Comparison of ENCODE assay signal across 1 cellular context in genomic region chr6:33208089-33208967, GRCh38.
TF ChIP-seq lines count a peak whose summit lies in the region.

Gene RING1 (plus strand): TSS chr6:33208500. CDS start chr6:33208823, 323 bp downstream.

TF ChIP-seq in K562, 482 proteins besides CTCF, POLR2A, EP300 and RAD21 (continued from another document and continues in another):
- TF ChIP-seq POLR2B (IDR thresholded peaks at IDR 0.05; ENCODE audit: low read depth, partially characterized antibody) (peak; percentile 90), ATF4 (CRISPR knock-in tag; IDR thresholded peaks at IDR 0.05) (0 out of 2 replicates have a peak, but pooled peaks have one; percentile 33), TEAD4 (IDR thresholded peaks at IDR 0.05; ENCODE audit: low read length) (peak; percentile 30), TEAD4 (CRISPR knock-in tag; IDR thresholded peaks at IDR 0.05; ENCODE audit: borderline replicate concordance) (no peak), AFF1 (IDR thresholded peaks at IDR 0.05; ENCODE audit: low read depth in 1 of 2, partially characterized antibody in 2 of 2) (no peak), RERE (CRISPR knock-in tag; IDR thresholded peaks at IDR 0.05; ENCODE audit: borderline replicate concordance) (peak; percentile 93; the same call in 1 of the 2 replicates), ETS1 (conservative IDR thresholded peaks at IDR 0.05; ENCODE audit: control insufficient read depth, low read depth, low read length) (peak; percentile 86), SUPT5H (IDR thresholded peaks at IDR 0.05) (peak; percentile 95), ELK1 (CRISPR knock-in tag; IDR thresholded peaks at IDR 0.05) (peak; percentile 34; the same call in 1 of the 2 replicates), PHTF2 (CRISPR knock-in tag; IDR thresholded peaks at IDR 0.05) (no peak), CBX3 (IDR thresholded peaks at IDR 0.05; ENCODE audit: borderline replicate concordance in 1 of 2, low read length in 2 of 2) (0 out of 3 replicates have a peak, but pooled peaks of 1 of the 2 experiments have one; percentile 13), TCFL5 (CRISPR knock-in tag; conservative IDR thresholded peaks at IDR 0.05) (no peak), ATF7 (IDR thresholded peaks at IDR 0.05) (peak; percentile 95), ZNF583 (CRISPR knock-in tag; IDR thresholded peaks at IDR 0.05) (peak; percentile 75), MAX (CRISPR knock-in tag; IDR thresholded peaks at IDR 0.05) (peak; percentile 59), C11orf30 (IDR thresholded peaks at IDR 0.05; ENCODE audit: low read depth) (peak; percentile 80), ATF1 (CRISPR knock-in tag; IDR thresholded peaks at IDR 0.05) (peak; percentile 81), ATF1 (tag; IDR thresholded peaks at IDR 0.05) (peak; percentile 98), ETV5 (CRISPR knock-in tag; IDR thresholded peaks at IDR 0.05; ENCODE audit: low read depth) (peak; percentile 87), RCOR1 (IDR thresholded peaks at IDR 0.05; ENCODE audit: borderline replicate concordance in 1 of 2, low read depth in 2 of 2, low read length in 2 of 2) (0 out of 4 replicates have a peak, but pooled peaks of 1 of the 2 experiments have one; percentile 11), HNRNPL (IDR thresholded peaks at IDR 0.05; ENCODE audit: low read depth, low read length) (peak; percentile 66; the same call in 1 of the 2 replicates), ELF2 (CRISPR knock-in tag; IDR thresholded peaks at IDR 0.05) (peak; percentile 39; the same call in 1 of the 2 replicates), HNRNPLL (IDR thresholded peaks at IDR 0.05; ENCODE audit: low read depth, low read length, poor library complexity, severe bottlenecking) (peak; percentile 41), ZNF398 (CRISPR knock-in tag; IDR thresholded peaks at IDR 0.05) (no peak), OTX1 (CRISPR knock-in tag; IDR thresholded peaks at IDR 0.05) (0 out of 2 replicates have a peak, but pooled peaks have one; percentile 33), BACH1 (tag; IDR thresholded peaks at IDR 0.05) (no peak), FUS (optimal IDR thresholded peaks at IDR 0.05; ENCODE audit: low read depth, low read length) (peak; percentile 86), U2AF1 (optimal IDR thresholded peaks at IDR 0.05; ENCODE audit: low read depth, low read length) (peak; percentile 76), HCFC1 (IDR thresholded peaks at IDR 0.05; ENCODE audit: low read depth, low read length) (peak; percentile 64; the same call in 1 of the 2 replicates), MAFG (tag; conservative IDR thresholded peaks at IDR 0.05) (no peak), SREBF2 (CRISPR knock-in tag; IDR thresholded peaks at IDR 0.05) (no peak), MBD2 (IDR thresholded peaks at IDR 0.05; ENCODE audit: borderline replicate concordance, low read depth) (peak; percentile 84; the same call in 1 of the 2 replicates), SP1 (CRISPR knock-in tag; IDR thresholded peaks at IDR 0.05) (peak; percentile 73), KLF10 (CRISPR knock-in tag; IDR thresholded peaks at IDR 0.05) (no peak), CHD2 (IDR thresholded peaks at IDR 0.05; ENCODE audit: low read depth, low read length) (peak; percentile 65; the same call in 1 of the 2 replicates), SNIP1 (IDR thresholded peaks at IDR 0.05; ENCODE audit: low read depth) (no peak), E2F1 (CRISPR knock-in tag; IDR thresholded peaks at IDR 0.05) (peak; percentile 92), DIDO1 (tag; IDR thresholded peaks at IDR 0.05; ENCODE audit: low read depth) (peak; percentile 42; the same call in 1 of the 2 replicates), NR4A1 (CRISPR knock-in tag; IDR thresholded peaks at IDR 0.05) (peak; percentile 70), NR4A1 (tag; IDR thresholded peaks at IDR 0.05) (no peak; the same call in 1 of the 2 replicates), RBM14 (IDR thresholded peaks at IDR 0.05; ENCODE audit: borderline replicate concordance, insufficient read depth, low read depth, low read length) (no peak), TFAP4 (CRISPR knock-in tag; IDR thresholded peaks at IDR 0.05; ENCODE audit: borderline replicate concordance) (peak; percentile 73), E2F8 (IDR thresholded peaks at IDR 0.05; ENCODE audit: low read depth, partially characterized antibody) (peak; percentile 95)
